In the genomic region with DNA sequence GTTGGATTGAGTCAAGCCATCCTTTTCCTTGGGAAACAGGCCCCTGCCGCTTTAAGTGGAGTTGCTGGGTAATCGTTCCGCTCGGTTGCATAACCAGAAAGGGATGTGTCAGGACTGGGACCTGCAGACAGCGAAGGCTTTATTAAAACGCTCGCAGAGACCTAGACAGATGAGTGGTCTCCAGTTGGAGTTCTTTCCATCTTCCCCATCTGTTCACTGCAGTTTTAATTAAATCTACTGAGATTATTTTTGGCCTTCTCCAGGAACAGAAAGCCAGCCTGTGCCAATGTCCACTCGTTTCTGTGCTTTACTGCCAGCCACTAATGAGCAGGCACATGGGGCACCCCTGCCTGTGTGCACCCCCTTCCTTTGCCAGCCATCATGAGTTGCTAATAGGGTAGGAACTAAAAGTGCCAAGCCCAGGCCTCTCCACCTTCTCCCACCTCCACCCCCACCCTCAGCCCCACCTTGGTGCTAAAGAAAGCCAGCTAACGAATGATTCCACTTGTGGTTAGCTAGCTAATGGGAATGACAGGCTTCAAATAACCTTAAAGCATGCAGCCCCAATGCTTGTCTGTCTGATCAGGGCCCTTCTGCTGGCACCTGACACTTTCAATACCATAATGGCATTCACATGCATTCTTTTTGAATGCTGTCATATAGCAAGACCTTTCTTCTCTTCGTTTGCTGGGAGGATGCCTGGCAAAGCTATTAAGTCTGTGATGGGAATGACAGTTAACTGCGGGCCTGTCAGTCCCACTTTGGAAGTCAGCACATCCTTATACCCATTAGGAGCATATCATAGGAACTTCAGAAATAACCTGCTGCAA, we compare ENCODE assay signal across 11 cellular contexts.
DNase-seq lines count a peak whose midpoint lies in the region; ATAC-seq, FAIRE-seq and TF ChIP-seq lines count a peak whose summit lies in the region.
"Had no signal": no experiment of that assay in that cellular context is flagged by ENCODE, and none has a peak within 500 bp of the region (broad histone marks: within the 10 kb centered on the region; RNA-seq: fewer than 3 reads in every experiment).

No MANE protein-coding gene starts in this region.

- no peak for TF ChIP-seq POLR2A in GM12892 (IDR thresholded peaks at IDR 0.05; ENCODE audit: low read depth, low read length)

- DNase-seq in D341Med (ENCODE audit: low spot score) (peak; percentile 72), NCI-H2107 (lab: John Stamatoyannopoulos, UW) (peak; percentile 37), anterior cingulate cortex (lab: John Stamatoyannopoulos, UW) (peak in 41 of 58 donors; percentile 3 to 77 (median 36)), medulla oblongata (ENCODE audit: extremely low spot score) (peak; percentile 47), cortex of kidney (lab: John Stamatoyannopoulos, UW) (no peak), GM12892 (ENCODE audit: insufficient read length) (no peak), UCSD-AML1 (lab: John Stamatoyannopoulos, UW; ENCODE audit: unreplicated experiment) (no peak)
- DNase-seq: activated CD4-positive, alpha-beta T cell treated with anti-CD3 and anti-CD28 coated beads for 48 hours; NCI-H1436 had no signal

- no peak for ATAC-seq in HG02642 (IDR thresholded peaks at IDR 0.05; ENCODE audit: poor library complexity, unreplicated experiment)
- ATAC-seq: stimulated activated effector memory CD8-positive, alpha-beta T cell treated with anti-CD3 and anti-CD28 coated beads, Interleukin-12 subunit alpha, Interleukin-12 subunit beta, amount 100 ng/mL, for 72 hours had no signal

- FAIRE-seq in GM12892 (lab: Jason Lieb, UNC) = no peak

Comparison
In these comparisons a context has a peak if more than half of its experiments do, and no peak if none do; other contexts are left out.
1. DNase-seq: peak in D341Med (single experiment), NCI-H2107 (single experiment), anterior cingulate cortex (41 of 58) and medulla oblongata (single experiment); none in cortex of kidney (single experiment), GM12892 (single experiment) and UCSD-AML1 (single experiment).